In the genomic region with DNA sequence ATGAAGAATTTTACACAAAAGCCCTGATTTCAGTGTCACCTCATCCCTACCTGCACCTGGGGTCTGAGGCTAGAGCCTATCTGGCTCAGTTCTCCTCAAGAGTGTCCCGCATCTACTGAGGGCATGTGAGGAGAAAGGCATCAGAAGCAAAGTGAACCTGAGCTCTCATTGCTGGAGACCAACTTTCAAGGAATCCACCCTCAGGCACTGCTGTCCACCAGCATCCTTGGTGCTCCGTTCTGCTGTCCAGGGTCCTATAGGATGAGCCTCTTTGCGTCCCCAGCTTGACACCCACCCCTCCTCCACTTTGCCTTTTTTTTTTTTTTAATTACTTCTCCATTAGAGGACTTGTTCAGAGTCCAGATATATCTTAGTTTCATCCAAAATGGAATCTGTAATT, we compare ENCODE assay signal across 13 cellular contexts.
"Had no signal": no experiment of that assay in that cellular context is flagged by ENCODE, and none has a peak within 500 bp of the region (broad histone marks: within the 10 kb centered on the region; RNA-seq: fewer than 3 reads in every experiment).

No MANE protein-coding gene starts in this region.

- ATAC-seq: activated T-cell treated with anti-CD3 and anti-CD28 coated beads, Interleukin-2, amount 50 U/mL, for 72 hours; left lobe of liver; mucosa of descending colon; natural killer cell; stimulated activated effector memory CD8-positive, alpha-beta T cell treated with anti-CD3 and anti-CD28 coated beads, Interleukin-12 subunit alpha, Interleukin-12 subunit beta, amount 100 ng/mL, for 72 hours had no signal

- H3K9me3 Mint-ChIP-seq: activated CD4-positive, alpha-beta T cell treated with anti-CD3 and anti-CD28 coated beads, Interleukin-2, amount 10 ng/mL, durations not matched to agents 7 days and 5 days; activated T-cell treated with anti-CD3 and anti-CD28 coated beads, Interleukin-2, amount 50 U/mL, for 72 hours; natural killer cell; stimulated activated effector memory CD8-positive, alpha-beta T cell treated with anti-CD3 and anti-CD28 coated beads, Interleukin-12 subunit alpha, Interleukin-12 subunit beta, amount 100 ng/mL, for 72 hours had no signal

- H3K27me3 ChIP-seq: ascending aorta, cardiac muscle cell, neutrophil, thyroid gland had no signal

- DNase-seq: activated CD4-positive, alpha-beta T cell treated with anti-CD3 and anti-CD28 coated beads, Interleukin-2, amount 10 ng/mL, durations not matched to agents 7 days and 5 days; activated CD4-positive, CD25-positive, alpha-beta regulatory T cell; activated CD8-positive, alpha-beta memory T cell treated with anti-CD3 and anti-CD28 coated beads, Interleukin-2, amount 50 U/mL, for 48 hours; activated T-cell treated with anti-CD3 and anti-CD28 coated beads, Interleukin-2, amount 50 U/mL, for 72 hours; hippocampal formation; mucosa of descending colon; natural killer cell; thyroid gland had no signal

- H3K9me3 ChIP-seq: ascending aorta, mucosa of descending colon, neutrophil, thyroid gland had no signal

- H3K4me3 ChIP-seq: ascending aorta, cardiac muscle cell, mucosa of descending colon, thyroid gland had no signal

- H3K27me3 Mint-ChIP-seq: activated CD4-positive, alpha-beta T cell treated with anti-CD3 and anti-CD28 coated beads, Interleukin-2, amount 10 ng/mL, durations not matched to agents 7 days and 5 days had no signal

- H3K4me3 Mint-ChIP-seq: activated CD4-positive, alpha-beta T cell treated with anti-CD3 and anti-CD28 coated beads, Interleukin-2, amount 10 ng/mL, durations not matched to agents 7 days and 5 days; activated T-cell treated with anti-CD3 and anti-CD28 coated beads, Interleukin-2, amount 50 U/mL, for 72 hours; natural killer cell; stimulated activated effector memory CD8-positive, alpha-beta T cell treated with anti-CD3 and anti-CD28 coated beads, Interleukin-12 subunit alpha, Interleukin-12 subunit beta, amount 100 ng/mL, for 72 hours had no signal

- H3K36me3 ChIP-seq: cardiac muscle cell, thyroid gland had no signal

- H3K27ac Mint-ChIP-seq: activated CD4-positive, alpha-beta T cell treated with anti-CD3 and anti-CD28 coated beads, Interleukin-2, amount 10 ng/mL, durations not matched to agents 7 days and 5 days; activated T-cell treated with anti-CD3 and anti-CD28 coated beads, Interleukin-2, amount 50 U/mL, for 72 hours; natural killer cell had no signal

- H3K27ac ChIP-seq: ascending aorta, cardiac muscle cell, neutrophil, thyroid gland had no signal

- H3K36me3 Mint-ChIP-seq: natural killer cell had no signal

- H3K4me1 ChIP-seq: ascending aorta, thyroid gland had no signal
